29 cellular contexts compared by ENCODE assay signal in the genomic region with DNA sequence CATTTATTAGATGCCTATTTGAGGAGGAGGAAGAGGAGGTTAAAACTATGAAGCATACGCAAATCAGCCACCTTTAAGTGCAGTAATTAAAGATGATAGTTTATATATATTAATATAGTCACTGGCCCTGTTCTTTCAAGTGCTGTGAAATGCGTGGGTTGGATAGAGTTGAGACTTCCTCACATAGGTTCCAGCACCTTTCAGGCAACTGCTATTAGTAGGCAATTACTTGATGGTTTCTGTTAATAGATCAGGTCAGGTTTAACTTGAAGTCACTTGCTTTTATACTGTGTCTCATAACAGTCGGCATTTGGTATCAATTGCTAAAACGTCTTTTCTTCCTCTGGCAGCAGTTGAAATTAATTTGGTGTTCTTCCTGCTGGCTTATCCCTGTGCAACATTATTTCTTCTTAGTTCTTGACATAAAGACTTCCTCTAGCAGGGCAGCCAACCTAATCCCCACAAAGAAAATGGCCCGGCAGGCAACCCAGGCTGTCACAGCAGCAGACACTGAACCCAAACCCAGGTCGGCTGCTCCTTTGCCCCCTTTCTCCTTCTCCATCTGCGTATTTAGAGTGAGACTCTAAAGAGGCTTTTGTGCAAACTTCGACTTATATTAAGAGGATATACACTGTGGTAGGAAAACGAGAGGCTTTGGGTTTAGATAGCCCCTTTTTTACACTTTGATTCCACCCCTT. TPM values are rescaled to one million over a fixed set of nuclear protein-coding genes. Genes with fewer than 3 reads are reported as not detected.
DNase-seq lines count a peak whose midpoint lies in the region; ATAC-seq, FAIRE-seq and TF ChIP-seq lines count a peak whose summit lies in the region.
"Had no signal": no experiment of that assay in that cellular context is flagged by ENCODE, and none has a peak within 500 bp of the region (broad histone marks: within the 10 kb centered on the region; RNA-seq: fewer than 3 reads in every experiment).

No MANE protein-coding gene starts in this region.

- H2BK120ac ChIP-seq in H9 (ENCODE audit: low read depth, low read length, poor library complexity, severe bottlenecking) = no peak overlapping the region

- H3K27ac ChIP-seq in ectodermal cell (ENCODE audit: insufficient read depth, low read depth, low read length, poor library complexity, severe bottlenecking) = peak overlapping the region; percentile 1
- H3K27ac ChIP-seq in sigmoid colon = no peak overlapping the region
- no peak overlapping the region for H3K27ac ChIP-seq in H9 (ENCODE audit: insufficient read length, low read depth, low read length)
- H3K27ac ChIP-seq: breast epithelium, parathyroid adenoma, Peyer's patch, right atrium auricular region, thoracic aorta had no signal

- H3K27me3 ChIP-seq in ectodermal cell (ENCODE audit: control insufficient read depth, insufficient read depth, low read length, poor library complexity, severe bottlenecking) = no peaks in the 10 kb centered on the region
- no peaks in the 10 kb centered on the region for H3K27me3 ChIP-seq in sigmoid colon
- H3K27me3 ChIP-seq in H9 (ENCODE audit: insufficient read depth, low read length) = no peaks in the 10 kb centered on the region
- H3K27me3 ChIP-seq: breast epithelium, Peyer's patch, right atrium auricular region had no signal

- H3K4me3 Mint-ChIP-seq in stimulated activated memory B cell treated with anti-CD40 and anti-IgM and Interleukin-4, amounts not matched to agents 10 μg/mL and 1 μg/mL and 100 μg/mL, for 72 hours = no peak overlapping the region
- no peak overlapping the region for H3K4me3 Mint-ChIP-seq in activated T-cell treated with anti-CD3 and anti-CD28 coated beads, Interleukin-2, amount 50 U/mL, for 4 hours
- H3K4me3 Mint-ChIP-seq in H9 = no peak overlapping the region
- H3K4me3 Mint-ChIP-seq: stimulated activated naive CD8-positive, alpha-beta T cell treated with anti-CD3 and anti-CD28 coated beads, Interleukin-15, amount 100 ng/mL, for 72 hours had no signal

- H3K23me2 ChIP-seq in H9 (ENCODE audit: insufficient read length, low read depth, low read length, poor library complexity, severe bottlenecking) = no peaks in the 10 kb centered on the region

- peak; percentile 38 for ATAC-seq in HG03378 (IDR thresholded peaks at IDR 0.05; ENCODE audit: unreplicated experiment)
- peak; percentile 54 for ATAC-seq in stimulated activated memory B cell treated with anti-CD40 and anti-IgM and Interleukin-4, amounts not matched to agents 10 μg/mL and 1 μg/mL and 100 μg/mL, for 72 hours
- ATAC-seq in activated T-cell treated with anti-CD3 and anti-CD28 coated beads, Interleukin-2, amount 50 U/mL, for 4 hours = no peak
- ATAC-seq: activated naive CD4-positive, alpha-beta T cell treated with anti-CD3 and anti-CD28 coated beads, Interleukin-2, amount 50 U/mL, for 72 hours; stimulated activated naive CD8-positive, alpha-beta T cell treated with anti-CD3 and anti-CD28 coated beads, Interleukin-15, amount 100 ng/mL, for 72 hours had no signal

- intact Hi-C loops in sigmoid colon (cut with DNase I) = no loop called here

- no peak for TF ChIP-seq EP300 in sigmoid colon (IDR thresholded peaks at IDR 0.05)

- peaks cover 40% of the 10 kb centered on the region for H3K4me1 Mint-ChIP-seq in stimulated activated memory B cell treated with anti-CD40 and anti-IgM and Interleukin-4, amounts not matched to agents 10 μg/mL and 1 μg/mL and 100 μg/mL, for 72 hours
- no peaks in the 10 kb centered on the region for H3K4me1 Mint-ChIP-seq in activated T-cell treated with anti-CD3 and anti-CD28 coated beads, Interleukin-2, amount 50 U/mL, for 4 hours (ENCODE audit: low read depth)
- H3K4me1 Mint-ChIP-seq in H9 = peaks cover 9 to 27% of the 10 kb centered on the region in 2 experiments; a peak in 3 of 4 replicates
- H3K4me1 Mint-ChIP-seq: stimulated activated naive CD8-positive, alpha-beta T cell treated with anti-CD3 and anti-CD28 coated beads, Interleukin-15, amount 100 ng/mL, for 72 hours had no signal

- no peak overlapping the region for H2BK12ac ChIP-seq in H9 (ENCODE audit: insufficient read length, low read depth, low read length)

- FAIRE-seq in GM12891 (lab: Jason Lieb, UNC) = no peak
- FAIRE-seq: H54 had no signal

- H3K4me1 ChIP-seq in ectodermal cell (ENCODE audit: control insufficient read depth, insufficient read depth, low read length) = peaks cover 15% of the 10 kb centered on the region
- H3K4me1 ChIP-seq in sigmoid colon = no peaks in the 10 kb centered on the region
- no peaks in the 10 kb centered on the region; the same call in 1 of the 2 replicates for H3K4me1 ChIP-seq in H9 (ENCODE audit: insufficient read depth, low read length)
- H3K4me1 ChIP-seq: breast epithelium, parathyroid adenoma, Peyer's patch, right atrium auricular region had no signal

- DNase-seq in GM12891 (ENCODE audit: insufficient read length, low spot score) (no peak), sigmoid colon (no peak), H9 (no peak)
- no peak for DNase-seq in activated T-cell treated with anti-CD3 and anti-CD28 coated beads, Interleukin-2, amount 50 U/mL, for 4 hours
- DNase-seq: ACHN; activated CD4-positive, alpha-beta T cell treated with anti-CD3 and anti-CD28 coated beads for 48 hours; activated effector memory CD4-positive, alpha-beta T cell treated with Interleukin-2 at 50 U/mL for 16 hours; amygdala; DMS153; effector CD4-positive, alpha-beta T cell; mammary epithelial cell; NCI-H1417 treated with DMSO at 0.1 percent for 48 hours; NCI-H2029 treated with DMSO at 0.1 percent for 48 hours; NCI-H2227 treated with DMSO at 0.1 percent for 48 hours; NCI-H526; NK-92 treated with Interleukin-12 subunit alpha and Interleukin-12 subunit beta, amount 100 ng/mL, for 24 hours; Peyer's patch; stimulated activated CD4-positive, alpha-beta T cell treated with anti-CD3 and anti-CD28 coated beads, Interleukin-1b, Interleukin-23, amount 100 ng/mL, for 48 hours; stimulated activated naive CD8-positive, alpha-beta T cell treated with anti-CD3 and anti-CD28 coated beads, Interleukin-15, amount 100 ng/mL, for 72 hours; SW 1271 had no signal

- H3K4me2 ChIP-seq in H9 (ENCODE audit: insufficient read depth, insufficient read length, low read length) = no peak overlapping the region

- WGBS in ectodermal cell, 2 experiments = 35 to 53% methylated on average over 7 to 8 of the region's 9 CpGs
- 73 to 81% methylated on average over 9 of the region's 9 CpGs for WGBS in sigmoid colon, 2 donors
- WGBS in H9 (ENCODE audit: extremely low coverage, insufficient read length, low lambda C conversion rate) = no CpG with 5 or more reads among the region's 9 CpGs

- H2AFZ ChIP-seq in H9 (ENCODE audit: low read length) = no peak overlapping the region
- H2AFZ ChIP-seq: parathyroid adenoma had no signal

- no peaks in the 10 kb centered on the region for H4K20me1 ChIP-seq in H9 (ENCODE audit: control insufficient read depth, insufficient read depth, insufficient read length)

- TF ChIP-seq POLR2A in GM12891 (IDR thresholded peaks at IDR 0.05; ENCODE audit: low read depth, low read length) = no peak
- TF ChIP-seq POLR2A in sigmoid colon (IDR thresholded peaks at IDR 0.05) = no peak

- H3K36me3 ChIP-seq in ectodermal cell (ENCODE audit: control insufficient read depth, insufficient read depth, low read length) = no peaks in the 10 kb centered on the region
- H3K36me3 ChIP-seq in sigmoid colon = no peaks in the 10 kb centered on the region
- H3K36me3 ChIP-seq: breast epithelium, Peyer's patch, right atrium auricular region, thoracic aorta had no signal

- no peak for TF ChIP-seq CTCF in sigmoid colon (IDR thresholded peaks at IDR 0.05)
- TF ChIP-seq CTCF in H9 (conservative IDR thresholded peaks at IDR 0.05) = no peak

- H2BK5ac ChIP-seq in H9 (ENCODE audit: insufficient read length, low read length) = no peak overlapping the region

- H3K27me3 Mint-ChIP-seq in stimulated activated memory B cell treated with anti-CD40 and anti-IgM and Interleukin-4, amounts not matched to agents 10 μg/mL and 1 μg/mL and 100 μg/mL, for 72 hours = no peaks in the 10 kb centered on the region
- H3K27me3 Mint-ChIP-seq in activated T-cell treated with anti-CD3 and anti-CD28 coated beads, Interleukin-2, amount 50 U/mL, for 4 hours (ENCODE audit: low read depth) = peaks cover 30% of the 10 kb centered on the region
- H3K27me3 Mint-ChIP-seq in H9 (ENCODE audit: low read depth) = no peaks in the 10 kb centered on the region

- peaks cover 2% of the 10 kb centered on the region for H3K9me3 Mint-ChIP-seq in stimulated activated memory B cell treated with anti-CD40 and anti-IgM and Interleukin-4, amounts not matched to agents 10 μg/mL and 1 μg/mL and 100 μg/mL, for 72 hours
- no peaks in the 10 kb centered on the region for H3K9me3 Mint-ChIP-seq in activated T-cell treated with anti-CD3 and anti-CD28 coated beads, Interleukin-2, amount 50 U/mL, for 4 hours
- no peaks in the 10 kb centered on the region for H3K9me3 Mint-ChIP-seq in H9
- H3K9me3 Mint-ChIP-seq: activated naive CD4-positive, alpha-beta T cell treated with anti-CD3 and anti-CD28 coated beads, Interleukin-2, amount 50 U/mL, for 72 hours; stimulated activated naive CD8-positive, alpha-beta T cell treated with anti-CD3 and anti-CD28 coated beads, Interleukin-15, amount 100 ng/mL, for 72 hours had no signal

- H2BK20ac ChIP-seq in H9 (ENCODE audit: low read depth, low read length, poor library complexity, severe bottlenecking) = no peak overlapping the region

- no peak overlapping the region for H4K5ac ChIP-seq in H9 (ENCODE audit: insufficient read length, low read depth, low read length)

- peak overlapping the region; percentile 48 for H3K27ac Mint-ChIP-seq in stimulated activated memory B cell treated with anti-CD40 and anti-IgM and Interleukin-4, amounts not matched to agents 10 μg/mL and 1 μg/mL and 100 μg/mL, for 72 hours
- no peak overlapping the region for H3K27ac Mint-ChIP-seq in H9
- H3K27ac Mint-ChIP-seq: activated naive CD4-positive, alpha-beta T cell treated with anti-CD3 and anti-CD28 coated beads, Interleukin-2, amount 50 U/mL, for 72 hours; stimulated activated naive CD8-positive, alpha-beta T cell treated with anti-CD3 and anti-CD28 coated beads, Interleukin-15, amount 100 ng/mL, for 72 hours had no signal

- no peak overlapping the region for H2AK5ac ChIP-seq in H9 (ENCODE audit: insufficient read length, low read length)

- no peak overlapping the region for H4K8ac ChIP-seq in H9 (replicated peaks; ENCODE audit: insufficient read length, low read depth, low read length)

- H3K9me3 ChIP-seq in ectodermal cell (ENCODE audit: control insufficient read depth, low read length) (no peaks in the 10 kb centered on the region), sigmoid colon (no peaks in the 10 kb centered on the region), H9 (ENCODE audit: control insufficient read depth, low read depth, low read length) (no peaks in the 10 kb centered on the region)
- H3K9me3 ChIP-seq: breast epithelium, Peyer's patch, right atrium auricular region, thoracic aorta had no signal

- H2BK15ac ChIP-seq in H9 (ENCODE audit: low read depth, low read length) = no peak overlapping the region

- no peak overlapping the region for H3K18ac ChIP-seq in H9 (ENCODE audit: insufficient read length, low read depth, low read length)

- no peak overlapping the region for H3K23ac ChIP-seq in H9 (ENCODE audit: insufficient read length, low read depth, low read length)

- H3K4ac ChIP-seq in H9 (ENCODE audit: low read depth, low read length) = no peak overlapping the region

- H3K56ac ChIP-seq in H9 (ENCODE audit: insufficient read length, low read depth, low read length) = no peak overlapping the region

- H3K4me3 ChIP-seq in ectodermal cell (ENCODE audit: insufficient read depth, low read depth, low read length) (no peak overlapping the region), sigmoid colon (no peak overlapping the region)
- H3K4me3 ChIP-seq: breast epithelium, Peyer's patch, right atrium auricular region, thoracic aorta had no signal

- H3K79me2 ChIP-seq in H9 (ENCODE audit: insufficient read depth, low read length) = no peaks in the 10 kb centered on the region
- H3K79me2 ChIP-seq: parathyroid adenoma had no signal

- no peak overlapping the region for H4K91ac ChIP-seq in H9 (ENCODE audit: insufficient read length, low read depth, low read length)

- no peaks in the 10 kb centered on the region for H3K79me1 ChIP-seq in H9 (ENCODE audit: insufficient read depth, low read depth, low read length, poor library complexity, severe bottlenecking)

- no peak overlapping the region for H3K14ac ChIP-seq in H9 (ENCODE audit: insufficient read depth, low read length)

- no peak overlapping the region for H3T11ph ChIP-seq in H9 (ENCODE audit: low read length)

- no peak overlapping the region for H3K9ac ChIP-seq in H9 (ENCODE audit: extremely low read depth, insufficient read length, low read length)
- H3K9ac ChIP-seq: parathyroid adenoma had no signal

- no peaks in the 10 kb centered on the region for H3K36me3 Mint-ChIP-seq in stimulated activated memory B cell treated with anti-CD40 and anti-IgM and Interleukin-4, amounts not matched to agents 10 μg/mL and 1 μg/mL and 100 μg/mL, for 72 hours
- no peaks in the 10 kb centered on the region for H3K36me3 Mint-ChIP-seq in activated T-cell treated with anti-CD3 and anti-CD28 coated beads, Interleukin-2, amount 50 U/mL, for 4 hours (ENCODE audit: insufficient read depth)
- no peaks in the 10 kb centered on the region for H3K36me3 Mint-ChIP-seq in H9 (ENCODE audit: insufficient read depth in 1 of 3, low read depth in 3 of 3)
- H3K36me3 Mint-ChIP-seq: activated naive CD4-positive, alpha-beta T cell treated with anti-CD3 and anti-CD28 coated beads, Interleukin-2, amount 50 U/mL, for 72 hours had no signal

RNA-seq across cellular contexts. Expression of gene BET1, which starts 35.4 kb away (rescaled TPM):
- 9.7 TPM for polyA plus RNA-seq in GM12891 (2012; ENCODE audit: low read depth, missing spikeins)
- polyA plus RNA-seq in ectodermal cell (2013, experiment 1 of 4) = 30.8 TPM
- 32.9 TPM for polyA plus RNA-seq in ectodermal cell (2013, experiment 2 of 4)
- polyA plus RNA-seq in ectodermal cell (2013, experiment 3 of 4) = 30.7 TPM
- polyA plus RNA-seq in ectodermal cell (2013, experiment 4 of 4) = 33.5 TPM
- total RNA-seq in sigmoid colon (10 to 100 TPM; 21.3 to 31.0 (median 26.0) TPM), H9 (2021) (21.4 and 23.4 TPM in 2 replicates)
- polyA plus RNA-seq in sigmoid colon = 10 to 100 TPM; 16.9 to 38.1 (median 27.0) TPM
- total RNA-seq in activated T-cell treated with anti-CD3 and anti-CD28 coated beads, Interleukin-2, amount 50 U/mL, for 4 hours = 10 to 100 TPM; 18.0 to 19.9 (median 18.5) TPM

Comparison
In these comparisons a context has a peak if more than half of its experiments do, and no peak if none do; other contexts are left out.
1. ATAC-seq: peak in HG03378 (single experiment) and stimulated activated memory B cell treated with anti-CD40 and anti-IgM and Interleukin-4, amounts not matched to agents 10 μg/mL and 1 μg/mL and 100 μg/mL, for 72 hours (single experiment); none in activated T-cell treated with anti-CD3 and anti-CD28 coated beads, Interleukin-2, amount 50 U/mL, for 4 hours (0 of 2).